In genomic region chr1:55213029-55213884, GRCh38 we compare ENCODE assay signal across 8 cellular contexts. TPM values are rescaled to one million over a fixed set of nuclear protein-coding genes. Genes with fewer than 3 reads are reported as not detected.
A peak's percentile ranks its signal among the peaks of the same experiment; 100 is the strongest.
DNase-seq lines count a peak whose midpoint lies in the region; ATAC-seq, FAIRE-seq and TF ChIP-seq lines count a peak whose summit lies in the region.

No MANE protein-coding gene starts in this region.

- no peaks in the 10 kb centered on the region for H3K9me1 ChIP-seq in endothelial cell of umbilical vein (replicated peaks; ENCODE audit: control insufficient read depth, extremely low read depth, insufficient read depth, low read length)

- dilution Hi-C loops in endothelial cell of umbilical vein (cut with MboI; ENCODE audit: extremely low pct_ligation_motif_present, low sequenced_read_pairs) = no loop called here

- DNase-seq in GM13977 (ENCODE audit: low spot score) = peak; percentile 59
- DNase-seq in Panc1 (ENCODE audit: low read depth, low spot score) = no peak
- DNase-seq in endothelial cell of umbilical vein (ENCODE audit: low read depth, low spot score) = no peak
- no peak for DNase-seq in progenitor cell of endocrine pancreas (ENCODE audit: low spot score, unreplicated experiment)
- DNase-seq in activated CD4-positive, CD25-positive, alpha-beta regulatory T cell treated with anti-CD3 and anti-CD28 coated beads, Interleukin-2, amount 50 U/mL, for 72 hours = no peak
- no peak for DNase-seq in occipital lobe (lab: John Stamatoyannopoulos, UW)
- no peak for DNase-seq in DMS153 treated with DMSO at 0.1 percent for 48 hours (lab: John Stamatoyannopoulos, UW; ENCODE audit: unreplicated experiment)

- H3K9ac ChIP-seq in endothelial cell of umbilical vein (replicated peaks; ENCODE audit: extremely low read depth, insufficient read depth, low read length) = no peak overlapping the region

- H3K27me3 Mint-ChIP-seq in progenitor cell of endocrine pancreas = no peaks in the 10 kb centered on the region

- BruUV-seq in Panc1 (replicated peaks; lab: Mats Ljungman, UMichigan) (TSS peak; percentile 59), endothelial cell of umbilical vein (replicated peaks; lab: Mats Ljungman, UMichigan) (TSS peak; percentile 13)

- H3K36me3 ChIP-seq in Panc1 (ENCODE audit: control insufficient read depth, insufficient read depth, low read length) (no peaks in the 10 kb centered on the region; the same call in 1 of the 2 replicates), endothelial cell of umbilical vein (ENCODE audit: control insufficient read depth in 2 of 2, extremely low read depth in 1 of 2, insufficient read depth in 2 of 2, low read length in 2 of 2) (no peaks in the 10 kb centered on the region)

- peaks cover 30% of the 10 kb centered on the region for H3K79me2 ChIP-seq in endothelial cell of umbilical vein (ENCODE audit: control insufficient read depth, insufficient read depth, low read length)

- POLR2A ChIA-PET in Panc1 (lab: Charles Lee) = no interaction called here
- POLR2A ChIA-PET in endothelial cell of umbilical vein (lab: Charles Lee) = interaction anchor here (0.5 kb wide), 1 partner anchor 9 kb away, joined by 6 read pairs; no protein-coding TSS in a partner anchor

- no peak for TF ChIP-seq CTCF in GM13977 (IDR thresholded peaks at IDR 0.05; ENCODE audit: extremely low read depth, insufficient read depth, missing control alignments)
- TF ChIP-seq CTCF in Panc1 (IDR thresholded peaks at IDR 0.05) = no peak
- TF ChIP-seq CTCF in endothelial cell of umbilical vein (IDR thresholded peaks at IDR 0.05; ENCODE audit: extremely low read depth in 1 of 2, insufficient read depth in 1 of 2, low read depth in 1 of 2, low read length in 2 of 2) = no peak
- no peak for TF ChIP-seq CTCF in progenitor cell of endocrine pancreas (IDR thresholded peaks at IDR 0.05; ENCODE audit: unreplicated experiment)

- H3K4me3 ChIP-seq in Panc1 (ENCODE audit: low read depth in 2 of 2, low read length in 2 of 2) (peak overlapping the region; percentile 69 to 86), endothelial cell of umbilical vein (replicated peaks in 1 of 3; ENCODE audit: insufficient read depth in 1 of 3, low read depth in 1 of 3, low read length in 3 of 3) (no peak overlapping the region)

- H3K27ac ChIP-seq in Panc1 (ENCODE audit: low read length) (peak overlapping the region; percentile 87), endothelial cell of umbilical vein (ENCODE audit: insufficient read depth, low read depth, low read length) (no peak overlapping the region)

- in situ Hi-C loops in GM13977 (cut with MboI; ENCODE audit: low pct_unique_long_range_greater_than_20kb, low sequenced_read_pairs, unreplicated experiment) (no loop called here), Panc1 (cut with HindIII; ENCODE audit: low pct_unique_long_range_greater_than_20kb, low sequenced_read_pairs) (no loop called here)

- ATAC-seq in Panc1 = peak; percentile 22; the same call in 1 of the 2 replicates
- no peak for ATAC-seq in HG03045 (IDR thresholded peaks at IDR 0.05; ENCODE audit: unreplicated experiment)

- peak overlapping the region; percentile 44 for H3K4me2 ChIP-seq in endothelial cell of umbilical vein (ENCODE audit: insufficient read depth, low read length)

- CTCF ChIA-PET in Panc1 (lab: Charles Lee) = no interaction called here
- CTCF ChIA-PET in endothelial cell of umbilical vein (lab: Charles Lee) = interaction anchor here (1.4 kb wide), 1 partner anchor 10 kb away, joined by 5 read pairs; no protein-coding TSS in a partner anchor

- peak overlapping the region; percentile 81 for H3K4me3 Mint-ChIP-seq in progenitor cell of endocrine pancreas (ENCODE audit: low read depth)

- FAIRE-seq in endothelial cell of umbilical vein (lab: Jason Lieb, UNC) = no peak

- no peaks in the 10 kb centered on the region for H3K9me3 Mint-ChIP-seq in progenitor cell of endocrine pancreas (ENCODE audit: low read depth)

- no peaks in the 10 kb centered on the region for H3K27me3 ChIP-seq in Panc1 (ENCODE audit: control insufficient read depth, insufficient read depth, low read length)
- no peaks in the 10 kb centered on the region for H3K27me3 ChIP-seq in endothelial cell of umbilical vein (ENCODE audit: control insufficient read depth in 2 of 2, insufficient read depth in 2 of 2, low read length in 2 of 2)

- peaks cover 51% of the 10 kb centered on the region for H3K4me1 ChIP-seq in Panc1 (ENCODE audit: control insufficient read depth, insufficient read depth, low read length)
- peaks cover 17% of the 10 kb centered on the region for H3K4me1 ChIP-seq in endothelial cell of umbilical vein (ENCODE audit: control insufficient read depth, extremely low read depth, insufficient read depth, low read length)

- intact Hi-C loops in Panc1 (cut with micrococcal nuclease; ENCODE audit: unreplicated experiment) (loop anchor here (5.0 kb wide), 1 partner anchor 71 kb away; no protein-coding TSS in a partner anchor), endothelial cell of umbilical vein (cut with micrococcal nuclease) (no loop called here)

- no peaks in the 10 kb centered on the region for H3K36me3 Mint-ChIP-seq in progenitor cell of endocrine pancreas (ENCODE audit: insufficient read depth)

- H4K20me1 ChIP-seq in endothelial cell of umbilical vein (replicated peaks; ENCODE audit: control insufficient read depth, extremely low read depth, insufficient read depth, low read length) = peaks cover 5% of the 10 kb centered on the region

- no peak overlapping the region for H2AFZ ChIP-seq in endothelial cell of umbilical vein (ENCODE audit: low read depth, low read length)

- H3K27ac Mint-ChIP-seq in progenitor cell of endocrine pancreas = peak overlapping the region; percentile 95

- peaks cover 50% of the 10 kb centered on the region for H3K4me1 Mint-ChIP-seq in progenitor cell of endocrine pancreas (ENCODE audit: low read depth)

- H3K9me3 ChIP-seq in Panc1 (ENCODE audit: control insufficient read depth, insufficient read depth, low read depth, low read length) (no peaks in the 10 kb centered on the region), endothelial cell of umbilical vein (replicated peaks; ENCODE audit: control insufficient read depth, insufficient read depth, low read length) (no peaks in the 10 kb centered on the region)

- no peak for TF ChIP-seq POLR2A in endothelial cell of umbilical vein (IDR thresholded peaks at IDR 0.05; ENCODE audit: low read depth, low read length)

TF ChIP-seq in endothelial cell of umbilical vein, 7 proteins besides CTCF, POLR2A, EP300 and RAD21:
- no peak for TF ChIP-seq POLR2AphosphoS5 (IDR thresholded peaks at IDR 0.05; ENCODE audit: insufficient read depth, low read depth, low read length)
- no peak for TF ChIP-seq JUN (IDR thresholded peaks at IDR 0.05; ENCODE audit: borderline replicate concordance, insufficient read depth, insufficient read length, low read depth)
- TF ChIP-seq FOS (IDR thresholded peaks at IDR 0.05; ENCODE audit: borderline replicate concordance, insufficient read depth, low read length) = no peak
- no peak for TF ChIP-seq EZH2 (IDR thresholded peaks at IDR 0.05; ENCODE audit: borderline replicate concordance, low read depth, low read length, severe bottlenecking)
- TF ChIP-seq MYC (IDR thresholded peaks at IDR 0.05; ENCODE audit: low read depth, low read length) = no peak
- TF ChIP-seq GATA2 (IDR thresholded peaks at IDR 0.05; ENCODE audit: insufficient read depth, insufficient read length, low read depth, low read length) = no peak
- no peak for TF ChIP-seq MAX (IDR thresholded peaks at IDR 0.05; ENCODE audit: insufficient read depth, insufficient read length)
TF ChIP-seq in endothelial cell of umbilical vein: peak in this region for 0.

RNA-seq across cellular contexts. Expression of gene USP24, which starts 1.9 kb away (rescaled TPM):
- total RNA-seq in Panc1 (2021; ENCODE audit: unreplicated experiment) (52.2 TPM), endothelial cell of umbilical vein (30.0 and 32.6 TPM in 2 replicates), progenitor cell of endocrine pancreas (57.1 and 61.0 TPM in 2 replicates), occipital lobe (93.9 TPM)
- 19.9 TPM for polyA plus RNA-seq in Panc1 (2012; ENCODE audit: insufficient read length)
- 7.4 and 8.2 TPM in 2 replicates for polyA plus RNA-seq in endothelial cell of umbilical vein
- 6.4 and 6.6 TPM in 2 replicates for polyA plus RNA-seq in endothelial cell of umbilical vein (2011; cell fraction: cytosol; rRNA removed)
- polyA plus RNA-seq in endothelial cell of umbilical vein (2011; cell fraction: nucleus; rRNA removed) = 31.8 and 33.6 TPM in 2 replicates
- polyA plus RNA-seq in endothelial cell of umbilical vein (2012) = 13.1 and 17.5 TPM in 2 replicates
- polyA minus RNA-seq in endothelial cell of umbilical vein = 32.7 and 45.0 TPM in 2 replicates
- 18.1 TPM for polyA minus RNA-seq in endothelial cell of umbilical vein (2011; cell fraction: cytosol; rRNA and poly(A)+ RNA removed)
- 66.6 and 101 TPM in 2 replicates for polyA minus RNA-seq in endothelial cell of umbilical vein (2011; cell fraction: nucleus; rRNA and poly(A)+ RNA removed)

Comparison
In these comparisons a context has a peak if more than half of its experiments do, and no peak if none do; other contexts are left out.
1. H3K4me3 ChIP-seq: peak in Panc1 (2 of 2); none in endothelial cell of umbilical vein (0 of 3).